Comparison of ENCODE assay signal across 8 cellular contexts in the genomic region with DNA sequence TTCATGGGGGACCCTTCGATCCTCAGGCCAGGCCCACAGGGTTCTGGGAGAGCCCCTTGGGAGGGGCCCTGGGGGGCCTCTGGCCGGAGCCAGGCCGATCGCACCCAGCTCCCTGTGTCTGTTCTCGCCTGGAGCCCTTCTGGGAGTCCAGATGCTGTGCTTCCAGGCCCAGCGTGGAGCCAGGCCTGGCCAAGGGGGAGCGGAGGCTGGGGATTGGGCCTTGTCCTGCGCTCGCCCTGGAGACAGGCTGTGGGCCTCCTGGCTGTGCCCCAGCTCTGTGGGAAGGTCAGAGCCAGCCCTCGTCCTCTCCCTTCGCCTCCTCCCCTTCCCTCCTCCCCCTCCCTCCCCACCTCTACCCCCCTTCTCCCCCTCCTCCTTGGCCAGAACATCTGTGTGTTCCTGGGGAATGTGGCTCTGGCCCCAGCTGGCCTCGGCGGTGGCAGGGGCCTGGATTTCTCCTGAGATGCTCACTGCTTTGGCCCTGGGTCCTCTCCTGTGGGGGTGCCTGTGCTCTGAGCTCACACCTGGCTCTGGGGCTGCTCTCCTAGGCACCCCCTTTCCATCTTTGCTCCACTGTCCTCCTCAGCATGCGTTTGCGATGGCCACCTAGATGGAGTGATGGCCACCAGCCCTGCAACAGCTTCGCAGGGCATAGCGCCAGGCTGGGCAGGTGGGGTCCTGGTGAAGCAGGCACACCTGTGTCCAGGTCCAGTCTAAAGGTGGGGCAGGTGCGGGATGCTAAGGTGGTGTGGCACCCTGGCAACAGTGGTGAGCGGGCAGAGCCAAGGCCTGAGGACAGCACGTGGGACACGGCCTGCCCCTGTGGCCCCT.
DNase-seq lines count a peak whose midpoint lies in the region; ATAC-seq lines count a peak whose summit lies in the region.
"Had no signal": no experiment of that assay in that cellular context is flagged by ENCODE, and none has a peak within 500 bp of the region (broad histone marks: within the 10 kb centered on the region; RNA-seq: fewer than 3 reads in every experiment).

No MANE protein-coding gene starts in this region.

- H3K27ac ChIP-seq in ectodermal cell (ENCODE audit: insufficient read depth, low read depth, low read length, poor library complexity, severe bottlenecking) (peak overlapping the region; percentile 67), thymus (ENCODE audit: low read depth) (peak overlapping the region; percentile 43)
- H3K27ac ChIP-seq: right lobe of liver had no signal

- WGBS in ectodermal cell, 2 experiments: 53 to 59% methylated on average over 21 of the region's 21 CpGs
- WGBS in thymus: 87% methylated on average over 21 of the region's 21 CpGs

- H3K9me3 ChIP-seq in MG63 (0 out of 2 replicates have a peak, but pooled peaks cover 2% of the 10 kb centered on the region), ectodermal cell (ENCODE audit: control insufficient read depth, low read length) (no peaks in the 10 kb centered on the region), thymus (ENCODE audit: control insufficient read depth) (no peaks in the 10 kb centered on the region)
- H3K9me3 ChIP-seq: right lobe of liver had no signal

- H3K36me3 ChIP-seq in MG63 (0 out of 2 replicates have a peak, but pooled peaks cover 4% of the 10 kb centered on the region), ectodermal cell (ENCODE audit: control insufficient read depth, insufficient read depth, low read length) (no peaks in the 10 kb centered on the region), thymus (ENCODE audit: control insufficient read depth, insufficient read depth) (no peaks in the 10 kb centered on the region)
- H3K36me3 ChIP-seq: right lobe of liver had no signal

- in situ Hi-C loops in G401 (cut with HindIII; ENCODE audit: low sequenced_read_pairs): no loop called here

- DNase-seq in MG63: peak; percentile 67
- peak; percentile 74 for DNase-seq in medulla oblongata (ENCODE audit: extremely low spot score)
- DNase-seq in activated CD4-positive, alpha-beta T cell treated with anti-CD3 and anti-CD28 coated beads for 48 hours: no peak
- no peak for DNase-seq in G401 (ENCODE audit: low spot score)

- H3K27me3 ChIP-seq in MG63 (no peaks in the 10 kb centered on the region), ectodermal cell (ENCODE audit: control insufficient read depth, insufficient read depth, low read length, poor library complexity, severe bottlenecking) (no peaks in the 10 kb centered on the region), thymus (ENCODE audit: control insufficient read depth, insufficient read depth) (no peaks in the 10 kb centered on the region)
- H3K27me3 ChIP-seq: right lobe of liver had no signal

- H3K4me3 ChIP-seq in MG63 (no peak overlapping the region), ectodermal cell (ENCODE audit: insufficient read depth, low read depth, low read length) (no peak overlapping the region), thymus (ENCODE audit: low read length) (no peak overlapping the region)
- H3K4me3 ChIP-seq: right lobe of liver had no signal

- H3K4me1 ChIP-seq in ectodermal cell (ENCODE audit: control insufficient read depth, insufficient read depth, low read length): peaks cover 42% of the 10 kb centered on the region
- H3K4me1 ChIP-seq in thymus (ENCODE audit: control insufficient read depth, insufficient read depth, low read length): no peaks in the 10 kb centered on the region

- ATAC-seq in GM18511 (IDR thresholded peaks at IDR 0.05; ENCODE audit: unreplicated experiment): no peak

Comparison
In these comparisons a context has a peak if more than half of its experiments do, and no peak if none do; other contexts are left out.
1. DNase-seq: peak in MG63 (single experiment) and medulla oblongata (single experiment); none in activated CD4-positive, alpha-beta T cell treated with anti-CD3 and anti-CD28 coated beads for 48 hours (single experiment) and G401 (single experiment).